11 cellular contexts compared by ENCODE assay signal in the genomic region with DNA sequence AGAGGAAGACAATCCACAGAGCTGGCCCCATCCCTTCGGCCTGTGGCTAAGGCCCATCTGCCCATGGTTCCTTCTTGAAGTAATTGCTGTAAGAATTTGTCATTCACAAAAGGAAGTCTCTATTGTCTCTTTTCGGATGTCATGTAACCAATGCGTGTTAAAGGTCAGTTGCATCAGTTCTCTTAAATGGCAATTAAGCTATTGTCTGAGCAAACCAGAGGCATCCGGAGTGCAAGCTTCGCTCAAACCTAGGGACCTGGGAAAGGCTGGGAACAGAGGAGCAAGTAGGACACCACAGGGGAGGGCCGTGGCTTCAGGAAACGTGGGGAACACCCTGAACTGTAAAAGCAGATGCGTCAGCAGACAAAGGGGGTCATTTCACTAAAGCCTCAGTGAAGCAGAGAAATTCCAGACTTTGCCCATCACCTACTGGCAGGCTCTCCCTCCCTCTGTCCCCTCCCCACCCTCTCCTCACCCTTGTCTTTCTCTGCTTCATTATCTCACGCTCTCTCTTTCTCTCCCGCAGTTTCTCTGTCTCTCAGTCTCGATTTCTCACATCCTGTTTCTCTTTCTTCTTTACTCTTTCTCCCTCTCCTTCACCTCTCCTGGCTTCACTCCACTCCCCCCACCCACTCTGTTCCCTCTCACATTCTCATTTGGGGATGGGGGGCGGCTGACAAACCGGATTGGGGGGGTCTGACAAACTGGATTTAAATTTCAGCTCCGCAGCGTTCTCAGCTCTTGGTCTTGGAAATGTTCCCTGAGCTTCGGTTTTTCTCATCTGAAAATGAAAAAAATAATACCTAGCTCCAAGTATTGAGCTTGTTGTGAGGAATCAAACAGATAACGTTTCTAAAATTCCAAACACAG.
A peak's percentile ranks its signal among the peaks of the same experiment; 100 is the strongest.
DNase-seq lines count a peak whose midpoint lies in the region; ATAC-seq, FAIRE-seq and TF ChIP-seq lines count a peak whose summit lies in the region.
"Had no signal": no experiment of that assay in that cellular context is flagged by ENCODE, and none has a peak within 500 bp of the region (broad histone marks: within the 10 kb centered on the region; RNA-seq: fewer than 3 reads in every experiment).

No MANE protein-coding gene starts in this region.

- intact Hi-C loops in sciatic nerve (cut with DNase I): loop anchor here (5.0 kb wide), 1 partner anchor 92 kb away; no protein-coding TSS in a partner anchor

- H3K4me3 ChIP-seq in adipocyte (ENCODE audit: low read length) (peak overlapping the region; percentile 65), right atrium auricular region (peak overlapping the region; percentile 4 to 33)

- no peak for FAIRE-seq in GM12891 (lab: Jason Lieb, UNC)

- H3K36me3 ChIP-seq in adipocyte (ENCODE audit: control insufficient read depth, insufficient read depth, low read length, severe bottlenecking) (no peaks in the 10 kb centered on the region), right atrium auricular region (no peaks in the 10 kb centered on the region)

- H3K4me1 ChIP-seq in adipocyte (ENCODE audit: control insufficient read depth, insufficient read depth, low read length) (peaks cover 23% of the 10 kb centered on the region), right atrium auricular region (peaks cover 0 to 16% of the 10 kb centered on the region in 2 donors)

- H3K27me3 ChIP-seq in adipocyte (replicated peaks; ENCODE audit: control insufficient read depth, insufficient read depth, low read length): no peaks in the 10 kb centered on the region
- H3K27me3 ChIP-seq in right atrium auricular region: no peaks in the 10 kb centered on the region

- peak overlapping the region; percentile 35 to 55 for H3K27ac ChIP-seq in right atrium auricular region

- DNase-seq in GM12891 (ENCODE audit: insufficient read length, low spot score) (no peak), adipocyte (ENCODE audit: low read depth) (no peak), right atrium auricular region (ENCODE audit: low spot score) (no peak), sciatic nerve (ENCODE audit: low spot score) (no peak), erythroblast (lab: John Stamatoyannopoulos, UW) (no peak), RPMI8226 (no peak)
- DNase-seq in activated naive CD4-positive, alpha-beta T cell treated with Interleukin-2 at 50 U/mL for 16 hours: no peak
- DNase-seq: activated CD4-positive, alpha-beta T cell treated with anti-CD3 and anti-CD28 coated beads, Interleukin-2, amount 50 U/mL, for 1 hour; amniotic stem cell; PC-3 had no signal

- TF ChIP-seq CTCF in right atrium auricular region (IDR thresholded peaks at IDR 0.05): no peak

- ATAC-seq in sciatic nerve: peak; percentile 78
- ATAC-seq in GM19035 (IDR thresholded peaks at IDR 0.05; ENCODE audit: unreplicated experiment): no peak
- ATAC-seq: PC-3 had no signal

- TF ChIP-seq POLR2A in GM12891 (IDR thresholded peaks at IDR 0.05; ENCODE audit: low read depth, low read length): no peak
- no peak for TF ChIP-seq POLR2A in erythroblast (IDR thresholded peaks at IDR 0.05; ENCODE audit: low read length)

- H3K9me3 ChIP-seq in adipocyte (ENCODE audit: control insufficient read depth, low read length): no peaks in the 10 kb centered on the region
- H3K9me3 ChIP-seq in right atrium auricular region: no peaks in the 10 kb centered on the region

- peak overlapping the region; percentile 78 for H3K9ac ChIP-seq in adipocyte (ENCODE audit: low read length)

TF ChIP-seq in GM12891, 5 proteins besides CTCF, POLR2A, EP300 and RAD21:
- TF ChIP-seq SPI1 (IDR thresholded peaks at IDR 0.05; ENCODE audit: low read depth, low read length): peak; percentile 53
- TF ChIP-seq PAX5 (IDR thresholded peaks at IDR 0.05; ENCODE audit: insufficient read depth, low read length, severe bottlenecking): no peak
- TF ChIP-seq POU2F2 (IDR thresholded peaks at IDR 0.05; ENCODE audit: low read depth, low read length): no peak
- TF ChIP-seq POLR2AphosphoS5 (IDR thresholded peaks at IDR 0.05; ENCODE audit: low read depth, low read length): no peak
- TF ChIP-seq TAF1 (IDR thresholded peaks at IDR 0.05; ENCODE audit: low read depth, low read length): no peak
